Comparison of ENCODE assay signal across 17 cellular contexts in genomic region chr10:108014902-108015177, GRCh38.
DNase-seq lines count a peak whose midpoint lies in the region; ATAC-seq and TF ChIP-seq lines count a peak whose summit lies in the region.
"Had no signal": no experiment of that assay in that cellular context is flagged by ENCODE, and none has a peak within 500 bp of the region (broad histone marks: within the 10 kb centered on the region; RNA-seq: fewer than 3 reads in every experiment).

No MANE protein-coding gene starts in this region.

- peaks cover 2% of the 10 kb centered on the region for H3K9me3 Mint-ChIP-seq in activated CD8-positive, alpha-beta T cell treated with anti-CD3 and anti-CD28 coated beads for 36 hours
- H3K9me3 Mint-ChIP-seq in endothelial cell (ENCODE audit: unreplicated experiment), result no peaks in the 10 kb centered on the region

- no peaks in the 10 kb centered on the region for H3K36me3 Mint-ChIP-seq in activated CD8-positive, alpha-beta T cell treated with anti-CD3 and anti-CD28 coated beads for 36 hours (ENCODE audit: low read depth)
- no peaks in the 10 kb centered on the region for H3K36me3 Mint-ChIP-seq in endothelial cell (ENCODE audit: low read depth, unreplicated experiment)
- H3K36me3 Mint-ChIP-seq: stimulated activated effector memory CD8-positive, alpha-beta T cell treated with anti-CD3 and anti-CD28 coated beads, Interleukin-12 subunit alpha, Interleukin-12 subunit beta, amount 100 ng/mL, for 72 hours had no signal

- no peak overlapping the region for H3K4me3 Mint-ChIP-seq in activated CD8-positive, alpha-beta T cell treated with anti-CD3 and anti-CD28 coated beads for 36 hours
- H3K4me3 Mint-ChIP-seq in endothelial cell (ENCODE audit: unreplicated experiment), result no peak overlapping the region
- H3K4me3 Mint-ChIP-seq: effector memory CD8-positive, alpha-beta T cell; stimulated activated effector memory CD8-positive, alpha-beta T cell treated with anti-CD3 and anti-CD28 coated beads, Interleukin-12 subunit alpha, Interleukin-12 subunit beta, amount 100 ng/mL, for 72 hours had no signal

- H3K4me1 Mint-ChIP-seq in activated CD8-positive, alpha-beta T cell treated with anti-CD3 and anti-CD28 coated beads for 36 hours (ENCODE audit: low read depth), result no peaks in the 10 kb centered on the region
- H3K4me1 Mint-ChIP-seq in endothelial cell (ENCODE audit: unreplicated experiment), result no peaks in the 10 kb centered on the region
- H3K4me1 Mint-ChIP-seq: stimulated activated effector memory CD8-positive, alpha-beta T cell treated with anti-CD3 and anti-CD28 coated beads, Interleukin-12 subunit alpha, Interleukin-12 subunit beta, amount 100 ng/mL, for 72 hours had no signal

- DNase-seq in NCI-H146 treated with DMSO at 0.1 percent for 48 hours (lab: John Stamatoyannopoulos, UW; ENCODE audit: unreplicated experiment), result no peak
- no peak for DNase-seq in activated CD8-positive, alpha-beta T cell treated with anti-CD3 and anti-CD28 coated beads for 36 hours
- DNase-seq in endothelial cell (ENCODE audit: low spot score), result no peak
- DNase-seq in HT-29 (ENCODE audit: low spot score), result no peak
- DNase-seq: activated naive CD4-positive, alpha-beta T cell treated with Interleukin-2 at 50 U/mL for 16 hours; DMS153; effector memory CD8-positive, alpha-beta T cell; foreskin keratinocyte; HCEC 1CT; NCI-H1092; SK-N-SH; stimulated activated CD4-positive, alpha-beta T cell treated with anti-CD3 and anti-CD28 coated beads, Interleukin-2, amount 100 ng/mL, for 24 hours had no signal

- CTCF ChIA-PET in activated CD8-positive, alpha-beta T cell treated with anti-CD3 and anti-CD28 coated beads for 36 hours (lab: Charles Lee), result no interaction called here

- no peak for TF ChIP-seq CTCF in activated CD8-positive, alpha-beta T cell treated with anti-CD3 and anti-CD28 coated beads for 36 hours (IDR thresholded peaks at IDR 0.05)
- TF ChIP-seq CTCF in endothelial cell (IDR thresholded peaks at IDR 0.05; ENCODE audit: unreplicated experiment), result no peak

- no peaks in the 10 kb centered on the region for H3K27me3 Mint-ChIP-seq in activated CD8-positive, alpha-beta T cell treated with anti-CD3 and anti-CD28 coated beads for 36 hours
- H3K27me3 Mint-ChIP-seq in endothelial cell (ENCODE audit: unreplicated experiment), result no peaks in the 10 kb centered on the region
- H3K27me3 Mint-ChIP-seq: effector memory CD8-positive, alpha-beta T cell had no signal

- intact Hi-C loops in activated CD8-positive, alpha-beta T cell treated with anti-CD3 and anti-CD28 coated beads for 36 hours (cut with micrococcal nuclease), result no loop called here

- H3K27ac Mint-ChIP-seq in activated CD8-positive, alpha-beta T cell treated with anti-CD3 and anti-CD28 coated beads for 36 hours, result no peak overlapping the region
- H3K27ac Mint-ChIP-seq in endothelial cell (ENCODE audit: unreplicated experiment), result no peak overlapping the region
- H3K27ac Mint-ChIP-seq: effector memory CD8-positive, alpha-beta T cell; stimulated activated effector memory CD8-positive, alpha-beta T cell treated with anti-CD3 and anti-CD28 coated beads, Interleukin-12 subunit alpha, Interleukin-12 subunit beta, amount 100 ng/mL, for 72 hours had no signal

- POLR2A ChIA-PET in activated CD8-positive, alpha-beta T cell treated with anti-CD3 and anti-CD28 coated beads for 36 hours (lab: Charles Lee), result no interaction called here

- ATAC-seq in GM18502 (IDR thresholded peaks at IDR 0.05; ENCODE audit: poor library complexity, unreplicated experiment) (peak; percentile 45), GM19468 (IDR thresholded peaks at IDR 0.05; ENCODE audit: extremely low read depth, unreplicated experiment) (peak; percentile 89), HG02840 (IDR thresholded peaks at IDR 0.05; ENCODE audit: low FRiP score, unreplicated experiment) (peak; percentile 87), HG03432 (IDR thresholded peaks at IDR 0.05; ENCODE audit: unreplicated experiment) (peak; percentile 87)
- no peak for ATAC-seq in activated CD8-positive, alpha-beta T cell treated with anti-CD3 and anti-CD28 coated beads for 36 hours
- ATAC-seq: effector memory CD8-positive, alpha-beta T cell; foreskin keratinocyte; stimulated activated effector memory CD8-positive, alpha-beta T cell treated with anti-CD3 and anti-CD28 coated beads, Interleukin-12 subunit alpha, Interleukin-12 subunit beta, amount 100 ng/mL, for 72 hours had no signal
